17 cellular contexts compared by ENCODE assay signal in the genomic region with DNA sequence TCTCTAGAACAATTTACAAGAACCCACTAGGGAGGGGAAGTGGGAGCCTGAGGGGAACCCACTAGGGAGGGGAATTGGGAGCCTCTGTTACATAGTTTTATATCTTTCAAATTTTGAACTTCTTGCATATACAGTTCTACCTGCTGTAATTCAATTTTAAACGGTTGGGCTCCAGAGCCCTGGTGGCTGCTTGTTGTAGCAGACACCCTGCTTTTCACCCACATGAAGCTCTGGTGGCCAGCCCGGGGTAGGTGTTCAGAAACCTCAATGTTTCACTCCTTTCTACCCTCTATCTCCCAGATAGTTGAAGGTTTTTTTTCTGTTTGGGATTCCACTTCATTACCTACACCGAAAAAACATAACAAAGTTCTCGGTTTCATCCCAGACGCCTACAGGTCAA.
DNase-seq lines count a peak whose midpoint lies in the region; ATAC-seq and TF ChIP-seq lines count a peak whose summit lies in the region.
"Had no signal": no experiment of that assay in that cellular context is flagged by ENCODE, and none has a peak within 500 bp of the region (broad histone marks: within the 10 kb centered on the region; RNA-seq: fewer than 3 reads in every experiment).

No MANE protein-coding gene starts in this region.

- H3F3A ChIP-seq in SK-N-SH (replicated peaks; ENCODE audit: insufficient read depth): peaks cover 12% of the 10 kb centered on the region

- TF ChIP-seq EP300 in SK-N-SH (IDR thresholded peaks at IDR 0.05; ENCODE audit: borderline replicate concordance in 1 of 2, low read depth in 1 of 2, low read length in 1 of 2): no peak

- CTCF ChIA-PET in SK-N-SH (lab: Yijun Ruan, JAX): interaction anchor here (1.0 to 2.7 kb wide), 3 partner anchors 11 to 79 kb away, joined by 3 to 9 read pairs (median 3); no protein-coding TSS in a partner anchor

- in situ Hi-C loops in brain microvascular endothelial cell (cut with HindIII; ENCODE audit: low pct_ligation_motif_present, low sequenced_read_pairs): no loop called here

- H3K27ac ChIP-seq in SK-N-SH (ENCODE audit: low read depth in 2 of 2, low read length in 1 of 2): peak overlapping the region in 1 of 2 experiments; percentile 72; a peak in 3 of 4 replicates
- H3K27ac ChIP-seq in brain microvascular endothelial cell: no peak overlapping the region
- no peak overlapping the region for H3K27ac ChIP-seq in osteoblast (ENCODE audit: low read depth, low read length)
- H3K27ac ChIP-seq: 22Rv1; BLaER1 treated with 17β-estradiol and CSF1 and Interleukin-3, amounts not matched to agents 10 nM and 100 nM; RWPE1; SJCRH30 had no signal

- intact Hi-C loops in Right ventricle myocardium inferior (cut with DNase I): no loop called here

- H3K9me3 ChIP-seq in SK-N-SH (no peaks in the 10 kb centered on the region), osteoblast (ENCODE audit: low read depth, low read length) (no peaks in the 10 kb centered on the region)
- H3K9me3 ChIP-seq: SJCRH30 had no signal

- H3K4me1 ChIP-seq in SK-N-SH (ENCODE audit: control insufficient read depth in 1 of 2, insufficient read depth in 2 of 2, low read depth in 1 of 2, low read length in 1 of 2) (peaks cover 0 to 4% of the 10 kb centered on the region in 2 experiments; a peak in 1 of 4 replicates), osteoblast (ENCODE audit: insufficient read depth, low read length) (peaks cover 11% of the 10 kb centered on the region)
- H3K4me1 ChIP-seq: SJCRH30 had no signal

- ATAC-seq in SK-N-SH treated with all-trans-retinoic acid at 6 μM for 48 hours (no peak), Right ventricle myocardium inferior (no peak)
- ATAC-seq: PC-3 had no signal

- H4K20me1 ChIP-seq in SK-N-SH (ENCODE audit: insufficient read depth) (no peaks in the 10 kb centered on the region), osteoblast (ENCODE audit: insufficient read depth, low read length) (no peaks in the 10 kb centered on the region)

- H3K4me3 ChIP-seq in SK-N-SH (ENCODE audit: low read depth in 2 of 2, low read length in 1 of 2) (peak overlapping the region in 1 of 2 experiments; percentile 34; a peak in 2 of 4 replicates), H7 (ENCODE audit: insufficient read depth, low read depth, low read length) (no peak overlapping the region), brain microvascular endothelial cell (ENCODE audit: low read depth, low read length) (no peak overlapping the region), osteoblast (ENCODE audit: insufficient read depth, low read length) (no peak overlapping the region)
- H3K4me3 ChIP-seq: SJCRH30 had no signal

- H2AFZ ChIP-seq in SK-N-SH (ENCODE audit: low read depth): no peak overlapping the region
- no peak overlapping the region for H2AFZ ChIP-seq in osteoblast (ENCODE audit: low read length)

- peak overlapping the region; percentile 63; the same call in 1 of the 2 replicates for H3K9ac ChIP-seq in SK-N-SH
- H3K9ac ChIP-seq: BLaER1 treated with 17β-estradiol and CSF1 and Interleukin-3, amounts not matched to agents 10 nM and 100 nM had no signal

- no peaks in the 10 kb centered on the region for H3K9me2 ChIP-seq in SK-N-SH

- TF ChIP-seq RAD21 in SK-N-SH (IDR thresholded peaks at IDR 0.05; ENCODE audit: low read length): no peak

- H3K79me2 ChIP-seq in SK-N-SH (ENCODE audit: insufficient read depth): no peaks in the 10 kb centered on the region
- H3K79me2 ChIP-seq in osteoblast (ENCODE audit: insufficient read depth, low read length): no peaks in the 10 kb centered on the region

- no peaks in the 10 kb centered on the region for H3K27me3 ChIP-seq in SK-N-SH (ENCODE audit: insufficient read depth)
- peaks cover 76% of the 10 kb centered on the region for H3K27me3 ChIP-seq in H7 (ENCODE audit: control insufficient read depth, insufficient read depth, low read length)
- no peaks in the 10 kb centered on the region for H3K27me3 ChIP-seq in brain microvascular endothelial cell (replicated peaks)
- H3K27me3 ChIP-seq in osteoblast (ENCODE audit: insufficient read depth, low read length): peaks cover 19% of the 10 kb centered on the region
- H3K27me3 ChIP-seq: SJCRH30 had no signal

- DNase-seq in SK-N-SH (no peak), H7 (peak; percentile 58), brain microvascular endothelial cell (no peak), osteoblast (ENCODE audit: insufficient read length, low spot score, missing footprints) (peak; percentile 90), DMS79 (lab: John Stamatoyannopoulos, UW) (no peak), Right ventricle myocardium inferior (ENCODE audit: missing footprints) (no peak), NCI-H1048 (lab: John Stamatoyannopoulos, UW) (no peak)
- DNase-seq: CD8-positive, alpha-beta memory T cell; DMS79 treated with DMSO at 0.1 percent for 48 hours; NCI-H187 treated with DMSO at 0.1 percent for 48 hours; NCI-H446; SJCRH30 had no signal

- 55% methylated on average over 5 of the region's 5 CpGs for WGBS in SK-N-SH (ENCODE audit: low lambda C conversion rate)

- TF ChIP-seq CTCF in SK-N-SH (IDR thresholded peaks at IDR 0.05) (no peak), brain microvascular endothelial cell (IDR thresholded peaks at IDR 0.05; ENCODE audit: low read depth, low read length, missing control alignments) (peak; percentile 41), osteoblast (IDR thresholded peaks at IDR 0.05; ENCODE audit: extremely low read depth, low read depth, low read length) (peak; percentile 4)

- peak overlapping the region; percentile 32; the same call in 1 of the 2 replicates for H3K4me2 ChIP-seq in SK-N-SH
- no peak overlapping the region for H3K4me2 ChIP-seq in osteoblast (ENCODE audit: insufficient read depth, low read length)

- H3K36me3 ChIP-seq in SK-N-SH (replicated peaks in 1 of 2; ENCODE audit: control insufficient read depth in 1 of 2, insufficient read depth in 2 of 2, low read length in 1 of 2) (no peaks in the 10 kb centered on the region), H7 (replicated peaks; ENCODE audit: control insufficient read depth, insufficient read depth, low read length) (no peaks in the 10 kb centered on the region), brain microvascular endothelial cell (replicated peaks) (no peaks in the 10 kb centered on the region), osteoblast (ENCODE audit: insufficient read depth, low read length) (no peaks in the 10 kb centered on the region)
- H3K36me3 ChIP-seq: SJCRH30 had no signal

- POLR2A ChIA-PET in SK-N-SH (lab: Yijun Ruan, JAX): no interaction called here

TF ChIP-seq in SK-N-SH, 30 proteins besides CTCF, POLR2A, EP300 and RAD21 (continues in another document):
- TF ChIP-seq JUND (IDR thresholded peaks at IDR 0.05) (no peak), NRF1 (IDR thresholded peaks at IDR 0.05; ENCODE audit: low read depth, low read length) (no peak), RFX5 (IDR thresholded peaks at IDR 0.05; ENCODE audit: low read length) (no peak), MEF2A (IDR thresholded peaks at IDR 0.05; ENCODE audit: borderline replicate concordance, low read depth) (no peak), YY1 (IDR thresholded peaks at IDR 0.05; ENCODE audit: low read depth) (no peak), FOXJ3 (CRISPR knock-in tag; IDR thresholded peaks at IDR 0.05) (no peak), MXI1 (IDR thresholded peaks at IDR 0.05; ENCODE audit: low read depth, low read length) (no peak), GABPA (IDR thresholded peaks at IDR 0.05; ENCODE audit: low read depth) (no peak)
- TF ChIP-seq, protein P1, sequence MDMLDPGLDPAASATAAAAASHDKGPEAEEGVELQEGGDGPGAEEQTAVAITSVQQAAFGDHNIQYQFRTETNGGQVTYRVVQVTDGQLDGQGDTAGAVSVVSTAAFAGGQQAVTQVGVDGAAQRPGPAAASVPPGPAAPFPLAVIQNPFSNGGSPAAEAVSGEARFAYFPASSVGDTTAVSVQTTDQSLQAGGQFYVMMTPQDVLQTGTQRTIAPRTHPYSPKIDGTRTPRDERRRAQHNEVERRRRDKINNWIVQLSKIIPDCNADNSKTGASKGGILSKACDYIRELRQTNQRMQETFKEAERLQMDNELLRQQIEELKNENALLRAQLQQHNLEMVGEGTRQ (IDR thresholded peaks at IDR 0.05; ENCODE audit: borderline replicate concordance, low read depth, low read length): no peak
- TF ChIP-seq, protein P2, sequence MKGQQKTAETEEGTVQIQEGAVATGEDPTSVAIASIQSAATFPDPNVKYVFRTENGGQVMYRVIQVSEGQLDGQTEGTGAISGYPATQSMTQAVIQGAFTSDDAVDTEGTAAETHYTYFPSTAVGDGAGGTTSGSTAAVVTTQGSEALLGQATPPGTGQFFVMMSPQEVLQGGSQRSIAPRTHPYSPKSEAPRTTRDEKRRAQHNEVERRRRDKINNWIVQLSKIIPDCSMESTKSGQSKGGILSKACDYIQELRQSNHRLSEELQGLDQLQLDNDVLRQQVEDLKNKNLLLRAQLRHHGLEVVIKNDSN (IDR thresholded peaks at IDR 0.05; ENCODE audit: borderline replicate concordance, low read depth): no peak

TF ChIP-seq in SK-N-SH treated with all-trans-retinoic acid at 6 μM for 48 hours, 23 proteins besides CTCF, POLR2A, EP300 and RAD21 (continues in another document):
- TF ChIP-seq, protein P3, sequence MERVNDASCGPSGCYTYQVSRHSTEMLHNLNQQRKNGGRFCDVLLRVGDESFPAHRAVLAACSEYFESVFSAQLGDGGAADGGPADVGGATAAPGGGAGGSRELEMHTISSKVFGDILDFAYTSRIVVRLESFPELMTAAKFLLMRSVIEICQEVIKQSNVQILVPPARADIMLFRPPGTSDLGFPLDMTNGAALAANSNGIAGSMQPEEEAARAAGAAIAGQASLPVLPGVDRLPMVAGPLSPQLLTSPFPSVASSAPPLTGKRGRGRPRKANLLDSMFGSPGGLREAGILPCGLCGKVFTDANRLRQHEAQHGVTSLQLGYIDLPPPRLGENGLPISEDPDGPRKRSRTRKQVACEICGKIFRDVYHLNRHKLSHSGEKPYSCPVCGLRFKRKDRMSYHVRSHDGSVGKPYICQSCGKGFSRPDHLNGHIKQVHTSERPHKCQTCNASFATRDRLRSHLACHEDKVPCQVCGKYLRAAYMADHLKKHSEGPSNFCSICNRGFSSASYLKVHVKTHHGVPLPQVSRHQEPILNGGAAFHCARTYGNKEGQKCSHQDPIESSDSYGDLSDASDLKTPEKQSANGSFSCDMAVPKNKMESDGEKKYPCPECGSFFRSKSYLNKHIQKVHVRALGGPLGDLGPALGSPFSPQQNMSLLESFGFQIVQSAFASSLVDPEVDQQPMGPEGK (CRISPR knock-in tag; IDR thresholded peaks at IDR 0.05; ENCODE audit: borderline replicate concordance): no peak
- TF ChIP-seq SNAI2 (CRISPR knock-in tag; IDR thresholded peaks at IDR 0.05): no peak

Comparison
In these comparisons a context has a peak if more than half of its experiments do, and no peak if none do; other contexts are left out.
1. DNase-seq: peak in H7 (single experiment) and osteoblast (single experiment); none in SK-N-SH (single experiment), brain microvascular endothelial cell (single experiment), DMS79 (single experiment), Right ventricle myocardium inferior (single experiment) and NCI-H1048 (single experiment).